ENCODE assay signal across 22 cellular contexts in the genomic region with DNA sequence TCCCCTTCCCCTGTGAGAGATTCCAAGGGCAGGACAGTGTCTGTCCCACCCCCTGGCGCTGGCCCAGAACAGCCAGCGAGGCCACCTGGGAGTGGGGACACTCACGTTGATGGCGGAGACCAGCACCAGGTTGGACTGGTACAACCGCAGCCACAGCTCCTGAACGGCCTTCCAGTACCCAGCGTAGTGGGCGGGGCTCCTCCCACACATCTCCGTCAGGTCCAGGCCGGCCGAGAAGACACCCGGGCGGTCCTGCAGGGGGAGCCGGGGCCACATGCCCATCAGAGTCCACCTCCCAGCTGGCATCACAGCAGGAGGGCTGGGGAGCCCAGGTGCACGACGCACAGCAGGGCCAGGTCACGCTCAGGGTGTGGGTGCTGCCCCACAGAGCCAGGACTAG. TPM values are rescaled to one million over a fixed set of nuclear protein-coding genes. Genes with fewer than 3 reads are reported as not detected.
A peak's percentile ranks its signal among the peaks of the same experiment; 100 is the strongest.
DNase-seq lines count a peak whose midpoint lies in the region; ATAC-seq and TF ChIP-seq lines count a peak whose summit lies in the region.
"Had no signal": no experiment of that assay in that cellular context is flagged by ENCODE, and none has a peak within 500 bp of the region (broad histone marks: within the 10 kb centered on the region; RNA-seq: fewer than 3 reads in every experiment).

No MANE protein-coding gene starts in this region.

- H3K4me1 ChIP-seq in RWPE2 (ENCODE audit: insufficient read depth, poor library complexity, severe bottlenecking), result no peaks in the 10 kb centered on the region

- TF ChIP-seq CTCF in RWPE2 (IDR thresholded peaks at IDR 0.05; ENCODE audit: poor library complexity, severe bottlenecking), result no peak
- TF ChIP-seq CTCF in mesothelial cell of epicardium (IDR thresholded peaks at IDR 0.05; ENCODE audit: unreplicated experiment), result no peak

- no peak overlapping the region for H3K27ac Mint-ChIP-seq in mesothelial cell of epicardium
- H3K27ac Mint-ChIP-seq: activated CD4-positive, alpha-beta T cell treated with anti-CD3 and anti-CD28 coated beads for 36 hours; activated CD8-positive, alpha-beta memory T cell treated with anti-CD3 and anti-CD28 coated beads, Interleukin-2, amount 10 ng/mL, durations not matched to agents 7 days and 5 days; activated naive CD8-positive, alpha-beta T cell treated with anti-CD3 and anti-CD28 coated beads for 36 hours; activated T-helper 1 cell treated with anti-CD3 and anti-CD28 coated beads, Interleukin-12 subunit alpha, Interleukin-12 subunit beta, Interleukin-2, Interleukin-4 antibody, amounts not matched to agents 30 ng/mL and 10 ng/mL and 1 ng/mL, durations not matched to agents 14 hours and 24 hours and 36 hours had no signal

- no peak overlapping the region for H3K4me3 Mint-ChIP-seq in mesothelial cell of epicardium
- H3K4me3 Mint-ChIP-seq: activated CD4-positive, alpha-beta T cell treated with anti-CD3 and anti-CD28 coated beads for 36 hours; activated CD8-positive, alpha-beta memory T cell treated with anti-CD3 and anti-CD28 coated beads, Interleukin-2, amount 10 ng/mL, durations not matched to agents 7 days and 5 days; activated naive CD8-positive, alpha-beta T cell treated with anti-CD3 and anti-CD28 coated beads for 36 hours; activated T-helper 1 cell treated with anti-CD3 and anti-CD28 coated beads, Interleukin-12 subunit alpha, Interleukin-12 subunit beta, Interleukin-2, Interleukin-4 antibody, amounts not matched to agents 30 ng/mL and 10 ng/mL and 1 ng/mL, durations not matched to agents 14 hours and 24 hours and 36 hours; effector memory CD8-positive, alpha-beta T cell had no signal

- H3K27ac ChIP-seq in RWPE2 (ENCODE audit: poor library complexity, severe bottlenecking), result no peak overlapping the region
- H3K27ac ChIP-seq: GM23248, left lung, neutrophil, stomach had no signal

- peaks cover 4% of the 10 kb centered on the region for H3K27me3 Mint-ChIP-seq in mesothelial cell of epicardium (ENCODE audit: low read depth)
- H3K27me3 Mint-ChIP-seq: activated CD4-positive, alpha-beta T cell treated with anti-CD3 and anti-CD28 coated beads for 36 hours; activated CD8-positive, alpha-beta memory T cell treated with anti-CD3 and anti-CD28 coated beads, Interleukin-2, amount 10 ng/mL, durations not matched to agents 7 days and 5 days; activated naive CD8-positive, alpha-beta T cell treated with anti-CD3 and anti-CD28 coated beads for 36 hours; effector memory CD8-positive, alpha-beta T cell had no signal

- H3K9me3 ChIP-seq in RWPE2 (ENCODE audit: severe bottlenecking), result no peaks in the 10 kb centered on the region
- H3K9me3 ChIP-seq: left lung, neutrophil, stomach had no signal

- no peaks in the 10 kb centered on the region for H3K27me3 ChIP-seq in RWPE2 (ENCODE audit: insufficient read depth, poor library complexity, severe bottlenecking)
- H3K27me3 ChIP-seq: left lung, neutrophil, stomach had no signal

- H3K4me3 ChIP-seq in RWPE2 (ENCODE audit: severe bottlenecking), result no peak overlapping the region
- H3K4me3 ChIP-seq: GM23248, left lung, stomach had no signal

- H3K4me1 Mint-ChIP-seq in mesothelial cell of epicardium, result no peaks in the 10 kb centered on the region
- H3K4me1 Mint-ChIP-seq: activated CD4-positive, alpha-beta T cell treated with anti-CD3 and anti-CD28 coated beads for 36 hours; activated CD8-positive, alpha-beta memory T cell treated with anti-CD3 and anti-CD28 coated beads, Interleukin-2, amount 10 ng/mL, durations not matched to agents 7 days and 5 days; activated naive CD8-positive, alpha-beta T cell treated with anti-CD3 and anti-CD28 coated beads for 36 hours had no signal

- ATAC-seq in RWPE2 (ENCODE audit: low read depth) (0 out of 3 replicates have a peak, but pooled peaks have one; percentile 7), GM19463 (IDR thresholded peaks at IDR 0.05; ENCODE audit: unreplicated experiment) (no peak), HG02642 (IDR thresholded peaks at IDR 0.05; ENCODE audit: poor library complexity, unreplicated experiment) (no peak)
- ATAC-seq: activated CD4-positive, alpha-beta T cell treated with anti-CD3 and anti-CD28 coated beads for 36 hours; activated CD8-positive, alpha-beta memory T cell treated with anti-CD3 and anti-CD28 coated beads, Interleukin-2, amount 10 ng/mL, durations not matched to agents 7 days and 5 days; effector memory CD8-positive, alpha-beta T cell; left lung had no signal

- peaks cover 14% of the 10 kb centered on the region for H3K36me3 Mint-ChIP-seq in mesothelial cell of epicardium

- no peaks in the 10 kb centered on the region for H3K9me3 Mint-ChIP-seq in mesothelial cell of epicardium
- H3K9me3 Mint-ChIP-seq: activated naive CD8-positive, alpha-beta T cell treated with anti-CD3 and anti-CD28 coated beads for 36 hours; activated T-helper 1 cell treated with anti-CD3 and anti-CD28 coated beads, Interleukin-12 subunit alpha, Interleukin-12 subunit beta, Interleukin-2, Interleukin-4 antibody, amounts not matched to agents 30 ng/mL and 10 ng/mL and 1 ng/mL, durations not matched to agents 14 hours and 24 hours and 36 hours; effector memory CD8-positive, alpha-beta T cell had no signal

- DNase-seq in 8988T, result peak; percentile 38
- peak; percentile 45 for DNase-seq in COLO668 (lab: John Stamatoyannopoulos, UW; ENCODE audit: unreplicated experiment)
- no peak for DNase-seq in RWPE2 (ENCODE audit: low spot score)
- DNase-seq in iPS-NIHi11 (ENCODE audit: low spot score), result peak; percentile 65
- DNase-seq in activated effector memory CD4-positive, alpha-beta T cell treated with Interleukin-2 at 50 U/mL for 16 hours, result no peak
- no peak for DNase-seq in mesothelial cell of epicardium (ENCODE audit: low spot score in 2 of 2, unreplicated experiment in 2 of 2)
- DNase-seq: activated CD4-positive, alpha-beta T cell treated with anti-CD3 and anti-CD28 coated beads for 36 hours; activated CD8-positive, alpha-beta memory T cell treated with anti-CD3 and anti-CD28 coated beads, Interleukin-2, amount 10 ng/mL, durations not matched to agents 7 days and 5 days; activated naive CD8-positive, alpha-beta T cell treated with anti-CD3 and anti-CD28 coated beads for 36 hours; effector memory CD8-positive, alpha-beta T cell; GM23248; Karpas-422; left lung; NCI-H1048; NCI-H2081 treated with DMSO at 0.1 percent for 48 hours; stimulated activated CD4-positive, alpha-beta T cell treated with anti-CD3 and anti-CD28 coated beads, Interleukin-4, amount 100 ng/mL, for 24 hours; stomach; trophoblast cell had no signal

- H3K36me3 ChIP-seq in RWPE2 (ENCODE audit: low read depth), result peaks cover 71% of the 10 kb centered on the region

RNA-seq across cellular contexts. Expression of a gene that starts 7.1 kb away (rescaled TPM):
- total RNA-seq in mesothelial cell of epicardium, result 53.3 to 54.8 TPM (median 54.5 TPM) in 3 replicates

RNA-seq across cellular contexts. Expression of a gene that starts 8.1 kb away (rescaled TPM):
- total RNA-seq in mesothelial cell of epicardium, result 1.0 to 1.4 TPM (median 1.2 TPM) in 3 replicates
- total RNA-seq: GM23248, stomach had no signal

RNA-seq across cellular contexts. Expression of a gene that starts 20.9 kb away (rescaled TPM):
- 29.3 to 36.3 TPM (median 33.0 TPM) in 3 replicates for total RNA-seq in mesothelial cell of epicardium

RNA-seq across cellular contexts. Expression of a gene that starts 23.6 kb away (rescaled TPM):
- 229 to 243 TPM (median 229 TPM) in 3 replicates for total RNA-seq in mesothelial cell of epicardium

RNA-seq across cellular contexts. Expression of a gene that starts 29.7 kb away (rescaled TPM):
- 15.2 to 17.9 TPM (median 16.8 TPM) in 3 replicates for total RNA-seq in mesothelial cell of epicardium

Comparison
In these comparisons a context has a peak if more than half of its experiments do, and no peak if none do; other contexts are left out.
1. DNase-seq: peak in 8988T (single experiment), COLO668 (single experiment) and iPS-NIHi11 (single experiment); none in RWPE2 (single experiment), activated effector memory CD4-positive, alpha-beta T cell treated with Interleukin-2 at 50 U/mL for 16 hours (single experiment) and mesothelial cell of epicardium (0 of 2).